Comparison of ENCODE assay signal across 26 cellular contexts in the genomic region with DNA sequence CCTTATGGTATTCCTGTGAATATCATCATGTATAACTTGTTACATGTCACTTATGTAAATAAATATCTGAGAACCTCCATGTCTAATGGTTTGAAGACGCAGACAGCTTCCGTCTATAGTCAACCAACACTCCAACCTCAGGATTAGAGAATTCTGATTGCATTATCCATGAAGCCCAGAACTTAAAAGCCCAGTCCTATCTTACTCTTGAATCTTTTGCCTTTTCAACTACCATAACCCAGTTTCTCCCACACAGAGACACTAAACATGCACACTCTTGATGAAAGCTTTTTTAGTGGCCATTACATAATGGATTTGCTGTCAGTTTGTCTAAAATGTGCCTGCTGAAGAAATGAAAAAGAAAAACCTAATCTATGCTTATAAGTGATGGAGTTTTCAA.
DNase-seq lines count a peak whose midpoint lies in the region; ATAC-seq, FAIRE-seq and TF ChIP-seq lines count a peak whose summit lies in the region.
"Had no signal": no experiment of that assay in that cellular context is flagged by ENCODE, and none has a peak within 500 bp of the region (broad histone marks: within the 10 kb centered on the region; RNA-seq: fewer than 3 reads in every experiment).

No MANE protein-coding gene starts in this region.

- WGBS in smooth muscle cell (ENCODE audit: low lambda C conversion rate) = 10% methylated on average over 2 of the region's 2 CpGs

- no peak for ATAC-seq in GM21737 (IDR thresholded peaks at IDR 0.05; ENCODE audit: unreplicated experiment)

- no peak overlapping the region for H3K4me2 ChIP-seq in astrocyte (ENCODE audit: low read length)
- peak overlapping the region; percentile 57 for H3K4me2 ChIP-seq in smooth muscle cell
- H3K4me2 ChIP-seq: BLaER1 had no signal

- peaks cover 22% of the 10 kb centered on the region for H3K4me1 Mint-ChIP-seq in astrocyte (ENCODE audit: low read depth, unreplicated experiment)
- H3K4me1 Mint-ChIP-seq: CD14-positive monocyte; CD4-positive, alpha-beta memory T cell; CD4-positive, CD25-positive, alpha-beta regulatory T cell; CD8-positive, alpha-beta memory T cell had no signal

- no peak for TF ChIP-seq CTCF in astrocyte (IDR thresholded peaks at IDR 0.05; ENCODE audit: insufficient read depth, low read depth, low read length)
- no peak for TF ChIP-seq CTCF in smooth muscle cell (IDR thresholded peaks at IDR 0.05; ENCODE audit: borderline replicate concordance, insufficient read depth, poor library complexity, severe bottlenecking)

- H3K4me3 ChIP-seq in astrocyte (ENCODE audit: insufficient read depth, low read depth, low read length) = no peak overlapping the region
- H3K4me3 ChIP-seq in smooth muscle cell = no peak overlapping the region
- H3K4me3 ChIP-seq: BLaER1, GM12878 had no signal

- DNase-seq in SK-N-DZ (ENCODE audit: low spot score) (peak; percentile 97), astrocyte (ENCODE audit: low read depth) (no peak), smooth muscle cell (lab: John Stamatoyannopoulos, UW; ENCODE audit: unreplicated experiment) (no peak), KBM-7 (no peak), germinal center (ENCODE audit: low spot score) (no peak)
- DNase-seq: 8988T; ACHN; BE2C; C1 segment of cervical spinal cord; CD4-positive, alpha-beta memory T cell; CD4-positive, CD25-positive, alpha-beta regulatory T cell; CD8-positive, alpha-beta memory T cell; COR-L47; DMS 273 treated with DMSO at 0.1 percent for 48 hours; DMS153; DMS53; DMS79; DND-41; EL; GDM1 had no signal

- no peaks in the 10 kb centered on the region for H3K36me3 ChIP-seq in astrocyte (ENCODE audit: insufficient read depth, low read length)
- H3K36me3 ChIP-seq in smooth muscle cell (ENCODE audit: low read depth) = no peaks in the 10 kb centered on the region
- H3K36me3 ChIP-seq: BE2C, BLaER1 had no signal

- H3K27ac ChIP-seq in astrocyte (ENCODE audit: low read depth, low read length) (no peak overlapping the region), smooth muscle cell (ENCODE audit: low read depth) (peak overlapping the region; percentile 92)
- H3K27ac ChIP-seq: BLaER1 had no signal

- H3K4me3 Mint-ChIP-seq in astrocyte (ENCODE audit: unreplicated experiment) = peak overlapping the region; percentile 81
- H3K4me3 Mint-ChIP-seq: CD14-positive monocyte; CD4-positive, alpha-beta memory T cell; CD4-positive, CD25-positive, alpha-beta regulatory T cell; CD8-positive, alpha-beta memory T cell had no signal

- H3K36me3 Mint-ChIP-seq in astrocyte (ENCODE audit: low read depth, unreplicated experiment) = no peaks in the 10 kb centered on the region
- H3K36me3 Mint-ChIP-seq: CD14-positive monocyte; CD4-positive, alpha-beta memory T cell; CD4-positive, CD25-positive, alpha-beta regulatory T cell; CD8-positive, alpha-beta memory T cell had no signal

- peaks cover 19% of the 10 kb centered on the region for H3F3A ChIP-seq in smooth muscle cell (ENCODE audit: low read depth)

- no peak overlapping the region for H2AFZ ChIP-seq in astrocyte (ENCODE audit: low read depth, low read length)
- no peak overlapping the region for H2AFZ ChIP-seq in smooth muscle cell (ENCODE audit: low read depth)

- H3K27me3 Mint-ChIP-seq in astrocyte (ENCODE audit: low read depth, unreplicated experiment) = no peaks in the 10 kb centered on the region
- H3K27me3 Mint-ChIP-seq: CD4-positive, alpha-beta memory T cell; CD4-positive, CD25-positive, alpha-beta regulatory T cell; CD8-positive, alpha-beta memory T cell had no signal

- H4K20me1 ChIP-seq in astrocyte (ENCODE audit: insufficient read depth, low read length) (no peaks in the 10 kb centered on the region), smooth muscle cell (ENCODE audit: low read depth) (no peaks in the 10 kb centered on the region)
- H4K20me1 ChIP-seq: BLaER1 had no signal

- H3K9me3 ChIP-seq in astrocyte (ENCODE audit: insufficient read depth, low read depth, low read length) = no peaks in the 10 kb centered on the region
- no peaks in the 10 kb centered on the region for H3K9me3 ChIP-seq in smooth muscle cell (replicated peaks; ENCODE audit: low read depth)
- H3K9me3 ChIP-seq: BE2C, BLaER1 had no signal

- H3K27ac Mint-ChIP-seq in astrocyte (ENCODE audit: unreplicated experiment) = peak overlapping the region; percentile 5
- H3K27ac Mint-ChIP-seq: CD14-positive monocyte; CD4-positive, alpha-beta memory T cell; CD4-positive, CD25-positive, alpha-beta regulatory T cell; CD8-positive, alpha-beta memory T cell had no signal

- H3K4me1 ChIP-seq in astrocyte (ENCODE audit: insufficient read depth, low read length) (no peaks in the 10 kb centered on the region), smooth muscle cell (ENCODE audit: low read depth) (peaks cover 17% of the 10 kb centered on the region)
- H3K4me1 ChIP-seq: BE2C, BLaER1 had no signal

- FAIRE-seq in astrocyte (lab: Jason Lieb, UNC) = no peak
- FAIRE-seq: A204.1, GM12878, GM18507 had no signal

- H3K9me3 Mint-ChIP-seq in astrocyte (ENCODE audit: unreplicated experiment) = no peaks in the 10 kb centered on the region

- in situ Hi-C loops in KBM-7 (cut with MboI; ENCODE audit: low pct_unique_long_range_greater_than_20kb, low sequenced_read_pairs) = no loop called here

- no peaks in the 10 kb centered on the region for H3K27me3 ChIP-seq in astrocyte (ENCODE audit: insufficient read depth, low read length)
- H3K27me3 ChIP-seq in smooth muscle cell (ENCODE audit: low read depth) = no peaks in the 10 kb centered on the region
- H3K27me3 ChIP-seq: BE2C, BLaER1 had no signal

- H3K9ac ChIP-seq in astrocyte (ENCODE audit: low read length) (no peak overlapping the region), smooth muscle cell (ENCODE audit: low read depth) (no peak overlapping the region)
- H3K9ac ChIP-seq: BLaER1 had no signal

- H3K79me2 ChIP-seq in astrocyte (ENCODE audit: insufficient read depth, low read length) (no peaks in the 10 kb centered on the region), smooth muscle cell (ENCODE audit: low read depth) (no peaks in the 10 kb centered on the region)
